Comparison of ENCODE assay signal across 8 cellular contexts in the genomic region with DNA sequence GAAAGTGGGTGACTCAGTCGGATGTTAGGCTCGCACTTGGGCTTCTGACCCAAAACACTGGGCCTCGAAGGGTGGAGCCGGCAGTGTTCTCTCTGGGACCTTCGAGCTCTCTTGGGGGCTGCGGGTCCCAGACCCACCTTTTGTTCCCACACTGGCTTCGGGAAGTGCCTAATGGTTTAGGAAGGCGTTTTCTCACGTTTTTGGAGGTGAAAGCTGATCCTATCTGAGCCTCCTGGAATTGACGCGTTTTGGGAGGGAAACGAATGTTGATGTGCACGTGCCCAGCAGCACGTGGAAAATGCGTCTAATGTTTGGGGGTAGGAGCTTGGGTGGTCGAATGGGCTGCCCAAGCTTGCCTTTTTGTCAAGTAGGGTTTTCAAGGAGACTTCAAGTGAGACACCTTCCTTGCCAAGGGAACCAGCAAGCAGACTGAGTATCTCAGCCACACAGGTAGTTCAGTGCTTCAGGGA. TPM values are rescaled to one million over a fixed set of nuclear protein-coding genes. Genes with fewer than 3 reads are reported as not detected.
DNase-seq lines count a peak whose midpoint lies in the region; ATAC-seq, FAIRE-seq and TF ChIP-seq lines count a peak whose summit lies in the region.

No MANE protein-coding gene starts in this region.

- H3K27me3 Mint-ChIP-seq in CD8-positive, alpha-beta memory T cell: peaks cover 0 to 3% of the 10 kb centered on the region in 2 donors

- no peak overlapping the region; the same call in 2 of the 3 replicates for H2BK15ac ChIP-seq in IMR-90 (ENCODE audit: low read depth, low read length)
- no peak overlapping the region for H2BK15ac ChIP-seq in mesendoderm (replicated peaks; ENCODE audit: low read depth)

- H3K4me3 Mint-ChIP-seq in CD8-positive, alpha-beta memory T cell: peak overlapping the region; percentile 80 to 90 (median 83)

- H3K36me3 ChIP-seq in CD8-positive, alpha-beta memory T cell (ENCODE audit: insufficient read depth, low read length): peaks cover 24% of the 10 kb centered on the region
- H3K36me3 ChIP-seq in IMR-90 (ENCODE audit: control insufficient read depth, insufficient read depth, low read length) (peaks cover 42% of the 10 kb centered on the region), bronchial epithelial cell (ENCODE audit: control insufficient read depth, insufficient read depth, low read length) (peaks cover 39% of the 10 kb centered on the region), mesendoderm (ENCODE audit: control insufficient read depth, insufficient read depth, low read length) (peaks cover 6% of the 10 kb centered on the region)

- peaks cover 6% of the 10 kb centered on the region; the same call in 1 of the 2 replicates for H3K9me1 ChIP-seq in IMR-90 (ENCODE audit: insufficient read depth, low read length)

- DNase-seq in CD8-positive, alpha-beta memory T cell: no peak
- peak; percentile 88 for DNase-seq in IMR-90
- DNase-seq in bronchial epithelial cell (ENCODE audit: low read depth): peak; percentile 76
- DNase-seq in mesendoderm: peak; percentile 72
- DNase-seq in RPMI8226: no peak
- no peak for DNase-seq in DMS153 (lab: John Stamatoyannopoulos, UW)
- no peak for DNase-seq in stimulated activated CD8-positive, alpha-beta memory T cell treated with anti-CD3 and anti-CD28 coated beads, Interleukin-4, amount 100 ng/mL, for 48 hours

- WGBS in IMR-90 (ENCODE audit: extremely low coverage in 2 of 2, insufficient read length in 1 of 2), 2 experiments: 10% methylated on average over 4 of the region's 16 CpGs; no CpG with 5 or more reads in 1 of the 2 experiments
- WGBS in mesendoderm (ENCODE audit: extremely low coverage, insufficient coverage, low lambda C conversion rate): no CpG with 5 or more reads among the region's 16 CpGs

- no peaks in the 10 kb centered on the region for H3K27me3 ChIP-seq in CD8-positive, alpha-beta memory T cell (ENCODE audit: insufficient read depth, low read length, poor library complexity, severe bottlenecking)
- H3K27me3 ChIP-seq in IMR-90 (ENCODE audit: control insufficient read depth, insufficient read depth, low read length): no peaks in the 10 kb centered on the region
- no peaks in the 10 kb centered on the region for H3K27me3 ChIP-seq in bronchial epithelial cell (ENCODE audit: control insufficient read depth, insufficient read depth, low read length)
- H3K27me3 ChIP-seq in mesendoderm (ENCODE audit: insufficient read depth, low read length, poor library complexity): no peaks in the 10 kb centered on the region

- H2BK120ac ChIP-seq in IMR-90 (ENCODE audit: low read depth, low read length) (peak overlapping the region; percentile 21; the same call in 1 of the 2 replicates), mesendoderm (ENCODE audit: low read depth, low read length) (no peak overlapping the region)

- H3K4ac ChIP-seq in IMR-90 (ENCODE audit: low read depth, low read length) (peak overlapping the region; percentile 82), mesendoderm (ENCODE audit: low read depth, low read length) (peak overlapping the region; percentile 66)

- dilution Hi-C loops in IMR-90 (cut with HindIII; ENCODE audit: low sequenced_read_pairs, unreplicated experiment): no loop called here

- peak overlapping the region; percentile 75 for H2BK5ac ChIP-seq in IMR-90 (ENCODE audit: low read depth, low read length, poor library complexity, severe bottlenecking)
- no peak overlapping the region for H2BK5ac ChIP-seq in mesendoderm (ENCODE audit: low read length)

- peaks cover 33% of the 10 kb centered on the region for H3K79me2 ChIP-seq in mesendoderm (ENCODE audit: control insufficient read depth, insufficient read depth, low read length)

- H3K56ac ChIP-seq in IMR-90 (ENCODE audit: extremely low read depth, insufficient read depth, low read length) (peak overlapping the region; percentile 64; the same call in 1 of the 2 replicates), mesendoderm (ENCODE audit: low read length) (peak overlapping the region; percentile 92)

- H3K4me1 Mint-ChIP-seq in CD8-positive, alpha-beta memory T cell: peaks cover 27 to 49% (median 28%) of the 10 kb centered on the region in 3 donors

- peak overlapping the region; percentile 60 to 90 (median 78) for H3K27ac Mint-ChIP-seq in CD8-positive, alpha-beta memory T cell

- peak overlapping the region; percentile 72 for H4K5ac ChIP-seq in IMR-90 (ENCODE audit: low read depth, low read length)
- H4K5ac ChIP-seq in mesendoderm (ENCODE audit: low read length): no peak overlapping the region

- H2AK9ac ChIP-seq in IMR-90 (replicated peaks; ENCODE audit: low read depth, low read length, poor library complexity): peak overlapping the region; percentile 97

- peak overlapping the region; percentile 99 for H3K4me2 ChIP-seq in IMR-90 (ENCODE audit: low read depth, low read length)
- peak overlapping the region; percentile 54 for H3K4me2 ChIP-seq in mesendoderm (ENCODE audit: low read length)

- H3K9ac ChIP-seq in IMR-90 (ENCODE audit: low read depth, low read length) (peak overlapping the region; percentile 90), mesendoderm (ENCODE audit: low read length) (peak overlapping the region; percentile 87)

- TF ChIP-seq CTCF in IMR-90 (conservative IDR thresholded peaks at IDR 0.05; ENCODE audit: low read depth, low read length) (no peak), bronchial epithelial cell (IDR thresholded peaks at IDR 0.05; ENCODE audit: insufficient read depth, low read length, severe bottlenecking) (no peak)

- H2BK20ac ChIP-seq in IMR-90 (ENCODE audit: low read depth, low read length): no peak overlapping the region

- H3K36me3 Mint-ChIP-seq in CD8-positive, alpha-beta memory T cell: peaks cover 0 to 59% (median 7%) of the 10 kb centered on the region in 3 donors

- CTCF ChIA-PET in CD8-positive, alpha-beta memory T cell (lab: Charles Lee): interaction anchor here (0.7 to 2.9 kb wide), 2 partner anchors 17 to 19 kb away, joined by 3 to 12 read pairs; a partner anchor contains a TSS
- CTCF ChIA-PET in IMR-90 (lab: Yijun Ruan, JAX): no interaction called here

- peak overlapping the region; percentile 99 for H2AK5ac ChIP-seq in IMR-90 (ENCODE audit: low read depth, low read length)
- H2AK5ac ChIP-seq in mesendoderm (ENCODE audit: low read length): no peak overlapping the region

- H3K14ac ChIP-seq in IMR-90 (replicated peaks; ENCODE audit: low read depth, low read length): peak overlapping the region; percentile 79

- TSS peak; percentile 72 for BruUV-seq in IMR-90 (replicated peaks; lab: Mats Ljungman, UMichigan)

- no peak; the same call in 1 of the 2 replicates for TF ChIP-seq POLR2A in IMR-90 (IDR thresholded peaks at IDR 0.05; ENCODE audit: low read depth, low read length)

- POLR2A ChIA-PET in CD8-positive, alpha-beta memory T cell (lab: Charles Lee): interaction anchor here (0.6 to 3.9 kb wide), 10 partner anchors 16 to 389 kb away, joined by 3 to 38 read pairs (median 5); a partner anchor contains a TSS
- POLR2A ChIA-PET in IMR-90 (lab: Charles Lee; ENCODE audit: unreplicated experiment): interaction anchor here (0.6 kb wide), 1 partner anchor 50 kb away, joined by 10 read pairs; no protein-coding TSS in a partner anchor

- H3K18ac ChIP-seq in IMR-90 (ENCODE audit: low read depth, low read length) (peak overlapping the region; percentile 56; the same call in 1 of the 2 replicates), mesendoderm (ENCODE audit: low read length) (peak overlapping the region; percentile 57)

- intact Hi-C loops in IMR-90 (cut with micrococcal nuclease): no loop called here

- H3K9me3 ChIP-seq in CD8-positive, alpha-beta memory T cell (ENCODE audit: low read length): no peaks in the 10 kb centered on the region
- no peaks in the 10 kb centered on the region for H3K9me3 ChIP-seq in IMR-90 (ENCODE audit: control insufficient read depth, insufficient read depth, low read length)

- H3K23ac ChIP-seq in IMR-90 (ENCODE audit: low read depth, low read length) (peak overlapping the region; percentile 98), mesendoderm (ENCODE audit: low read length) (no peak overlapping the region)

- no peaks in the 10 kb centered on the region for H3K9me3 Mint-ChIP-seq in CD8-positive, alpha-beta memory T cell

- H4K8ac ChIP-seq in IMR-90 (ENCODE audit: low read depth in 2 of 2, low read length in 2 of 2) (peak overlapping the region; percentile 65 to 95), mesendoderm (ENCODE audit: low read depth, low read length) (no peak overlapping the region)

- no peak for FAIRE-seq in bronchial epithelial cell (lab: Jason Lieb, UNC)

- H3K4me1 ChIP-seq in CD8-positive, alpha-beta memory T cell (ENCODE audit: insufficient read depth, low read length): peaks cover 28% of the 10 kb centered on the region
- peaks cover 10% of the 10 kb centered on the region for H3K4me1 ChIP-seq in IMR-90 (ENCODE audit: control insufficient read depth, insufficient read depth, low read length)
- peaks cover 3% of the 10 kb centered on the region for H3K4me1 ChIP-seq in mesendoderm (ENCODE audit: control insufficient read depth, low read depth, low read length)

- H2AFZ ChIP-seq in IMR-90 (replicated peaks; ENCODE audit: low read length, poor library complexity): peak overlapping the region; percentile 87

- peak overlapping the region; percentile 95 for H3K4me3 ChIP-seq in CD8-positive, alpha-beta memory T cell (ENCODE audit: low read length)
- H3K4me3 ChIP-seq in IMR-90 (ENCODE audit: insufficient read depth, low read depth, low read length) (peak overlapping the region; percentile 59), bronchial epithelial cell (ENCODE audit: low read depth, low read length) (peak overlapping the region; percentile 96), mesendoderm (ENCODE audit: low read length) (peak overlapping the region; percentile 79)

- peak overlapping the region; percentile 75 for H4K91ac ChIP-seq in IMR-90 (ENCODE audit: insufficient read depth, low read depth, low read length)

- H3K79me1 ChIP-seq in IMR-90 (ENCODE audit: low read depth in 1 of 2, low read length in 2 of 2) (peaks cover 15 to 76% of the 10 kb centered on the region in 2 experiments; a peak in 3 of 4 replicates), mesendoderm (ENCODE audit: low read length) (peaks cover 18% of the 10 kb centered on the region)

- H4K20me1 ChIP-seq in IMR-90 (ENCODE audit: insufficient read depth, low read length): peaks cover 56% of the 10 kb centered on the region

- peak overlapping the region; percentile 79 for H3K27ac ChIP-seq in CD8-positive, alpha-beta memory T cell (ENCODE audit: low read depth, low read length)
- peak overlapping the region; percentile 81 for H3K27ac ChIP-seq in IMR-90 (ENCODE audit: insufficient read depth, low read length)
- peak overlapping the region; percentile 25 for H3K27ac ChIP-seq in mesendoderm (ENCODE audit: low read depth, low read length)

- in situ Hi-C loops in IMR-90 (cut with MboI; ENCODE audit: low sequenced_read_pairs): no loop called here

- ATAC-seq in IMR-90 (ENCODE audit: low read depth): no peak; the same call in 1 of the 2 replicates
- ATAC-seq in HG02938 (IDR thresholded peaks at IDR 0.05; ENCODE audit: unreplicated experiment): no peak

- no peak for TF ChIP-seq RAD21 in IMR-90 (IDR thresholded peaks at IDR 0.05; ENCODE audit: low read length)

RNA-seq across cellular contexts. Expression of a gene that starts 0.7 kb away (rescaled TPM):
- 100 to 1,000 TPM; 122 to 135 TPM for total RNA-seq in CD8-positive, alpha-beta memory T cell
- polyA plus RNA-seq in CD8-positive, alpha-beta memory T cell: 36.7 TPM
- total RNA-seq in IMR-90 (2012; rRNA removed): 49.4 and 52.5 TPM in 2 replicates
- polyA plus RNA-seq in IMR-90 (2012; rRNA removed): 137 and 169 TPM in 2 replicates
- 46.1 and 98.2 TPM in 2 replicates for polyA plus RNA-seq in IMR-90 (2012; cell fraction: cytosol; rRNA removed)
- 423 and 1,279 TPM in 2 replicates for polyA plus RNA-seq in IMR-90 (2012; cell fraction: nucleus; rRNA removed; ENCODE audit: low replicate concordance)
- 77.7 and 84.4 TPM in 2 replicates for total RNA-seq in bronchial epithelial cell
- polyA plus RNA-seq in mesendoderm (2013, experiment 1 of 2): 41.6 TPM
- polyA plus RNA-seq in mesendoderm (2013, experiment 2 of 2): 41.5 TPM

RNA-seq across cellular contexts. Expression of a gene that starts 0.9 kb away (rescaled TPM):
- total RNA-seq in CD8-positive, alpha-beta memory T cell: 10 to 100 TPM; 16.3 to 19.7 TPM
- 33.0 TPM for polyA plus RNA-seq in CD8-positive, alpha-beta memory T cell
- 42.8 and 51.1 TPM in 2 replicates for total RNA-seq in IMR-90 (2012; rRNA removed)
- 77.9 and 83.1 TPM in 2 replicates for polyA plus RNA-seq in IMR-90 (2012; rRNA removed)
- 73.3 and 116 TPM in 2 replicates for polyA plus RNA-seq in IMR-90 (2012; cell fraction: cytosol; rRNA removed)
- polyA plus RNA-seq in IMR-90 (2012; cell fraction: nucleus; rRNA removed; ENCODE audit: low replicate concordance): 130 and 139 TPM in 2 replicates
- 23.0 and 25.8 TPM in 2 replicates for total RNA-seq in bronchial epithelial cell
- 38.4 TPM for polyA plus RNA-seq in mesendoderm (2013, experiment 1 of 2)
- 37.2 TPM for polyA plus RNA-seq in mesendoderm (2013, experiment 2 of 2)

RNA-seq across cellular contexts. Expression of a gene that starts 17.9 kb away (rescaled TPM):
- 10 to 100 TPM; 68.6 to 70.7 TPM for total RNA-seq in CD8-positive, alpha-beta memory T cell
- polyA plus RNA-seq in CD8-positive, alpha-beta memory T cell: 22.2 TPM
- total RNA-seq in IMR-90 (2012; rRNA removed) (7.5 and 9.2 TPM in 2 replicates), bronchial epithelial cell (6.8 and 10.2 TPM in 2 replicates)
- polyA plus RNA-seq in IMR-90 (2012; rRNA removed): 18.4 and 23.2 TPM in 2 replicates
- 16.7 and 34.8 TPM in 2 replicates for polyA plus RNA-seq in IMR-90 (2012; cell fraction: cytosol; rRNA removed)
- 12.3 and 18.2 TPM in 2 replicates for polyA plus RNA-seq in IMR-90 (2012; cell fraction: nucleus; rRNA removed; ENCODE audit: low replicate concordance)
- polyA plus RNA-seq in mesendoderm (2013, experiment 1 of 2): 49.0 TPM
- 48.4 TPM for polyA plus RNA-seq in mesendoderm (2013, experiment 2 of 2)

RNA-seq across cellular contexts. Expression of a gene that starts 18.1 kb away (rescaled TPM):
- total RNA-seq in CD8-positive, alpha-beta memory T cell: 10 to 100 TPM; 50.8 to 55.7 TPM
- polyA plus RNA-seq in CD8-positive, alpha-beta memory T cell: 78.9 TPM
- total RNA-seq in IMR-90 (2012; rRNA removed) (9.9 and 10.3 TPM in 2 replicates), bronchial epithelial cell (47.7 and 73.7 TPM in 2 replicates)
- polyA plus RNA-seq in IMR-90 (2012; rRNA removed): 22.3 and 26.4 TPM in 2 replicates
- polyA plus RNA-seq in IMR-90 (2012; cell fraction: cytosol; rRNA removed): 25.7 and 46.6 TPM in 2 replicates
- 52.8 and 86.9 TPM in 2 replicates for polyA plus RNA-seq in IMR-90 (2012; cell fraction: nucleus; rRNA removed; ENCODE audit: low replicate concordance)
- polyA plus RNA-seq in mesendoderm (2013, experiment 1 of 2): 19.4 TPM
- 20.6 TPM for polyA plus RNA-seq in mesendoderm (2013, experiment 2 of 2)

RNA-seq across cellular contexts. Expression of a gene that starts 18.7 kb away (rescaled TPM):
- total RNA-seq in CD8-positive, alpha-beta memory T cell: 100 to 1,000 TPM; 246 to 255 TPM
- 53.6 TPM for polyA plus RNA-seq in CD8-positive, alpha-beta memory T cell
- total RNA-seq in IMR-90 (2012; rRNA removed) (17.2 and 17.5 TPM in 2 replicates), bronchial epithelial cell (11.6 and 13.6 TPM in 2 replicates)
- 111 and 127 TPM in 2 replicates for polyA plus RNA-seq in IMR-90 (2012; rRNA removed)
- polyA plus RNA-seq in IMR-90 (2012; cell fraction: cytosol; rRNA removed): 140 and 156 TPM in 2 replicates
- 32.1 and 54.9 TPM in 2 replicates for polyA plus RNA-seq in IMR-90 (2012; cell fraction: nucleus; rRNA removed; ENCODE audit: low replicate concordance)
- 127 TPM for polyA plus RNA-seq in mesendoderm (2013, experiment 1 of 2)
- 128 TPM for polyA plus RNA-seq in mesendoderm (2013, experiment 2 of 2)

Comparison
In these comparisons a context has a peak if more than half of its experiments do, and no peak if none do; other contexts are left out.
1. DNase-seq: peak in IMR-90 (single experiment), bronchial epithelial cell (single experiment) and mesendoderm (single experiment); none in CD8-positive, alpha-beta memory T cell (0 of 5), RPMI8226 (single experiment), DMS153 (single experiment) and stimulated activated CD8-positive, alpha-beta memory T cell treated with anti-CD3 and anti-CD28 coated beads, Interleukin-4, amount 100 ng/mL, for 48 hours (single experiment).
2. H3K27ac ChIP-seq: peak in every context shown above with its lines; median percentile 81 in IMR-90; 79 in CD8-positive, alpha-beta memory T cell; 25 in mesendoderm.
3. Peak in every context shown above with its lines, with median percentiles within 50 percentile points of each other: H3K4me3 ChIP-seq.